1 cellular context compared by ENCODE assay signal in the genomic region with DNA sequence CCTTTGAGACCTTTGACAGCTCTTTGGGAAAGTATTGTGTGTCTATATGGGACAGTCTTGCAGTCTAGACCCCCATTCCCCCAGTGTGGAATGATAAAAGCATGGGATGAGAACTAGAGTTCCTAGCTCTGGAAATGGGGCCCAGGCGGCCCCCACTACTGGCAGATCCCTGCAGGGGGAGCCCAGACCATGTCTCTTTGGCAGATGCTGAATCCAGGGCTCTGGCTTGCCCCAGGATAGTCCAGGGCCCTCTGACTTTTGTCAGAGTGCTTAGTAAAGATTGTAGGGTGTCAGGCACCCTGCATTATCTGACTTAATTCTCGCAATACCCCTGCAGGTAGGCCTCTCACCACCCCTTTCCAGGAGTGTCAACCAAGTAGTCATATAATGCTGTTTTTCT.
TF ChIP-seq lines count a peak whose summit lies in the region.

No MANE protein-coding gene starts in this region.

TF ChIP-seq in H1, 55 proteins besides CTCF, POLR2A, EP300 and RAD21 (continued from another document):
- TF ChIP-seq, protein P1, sequence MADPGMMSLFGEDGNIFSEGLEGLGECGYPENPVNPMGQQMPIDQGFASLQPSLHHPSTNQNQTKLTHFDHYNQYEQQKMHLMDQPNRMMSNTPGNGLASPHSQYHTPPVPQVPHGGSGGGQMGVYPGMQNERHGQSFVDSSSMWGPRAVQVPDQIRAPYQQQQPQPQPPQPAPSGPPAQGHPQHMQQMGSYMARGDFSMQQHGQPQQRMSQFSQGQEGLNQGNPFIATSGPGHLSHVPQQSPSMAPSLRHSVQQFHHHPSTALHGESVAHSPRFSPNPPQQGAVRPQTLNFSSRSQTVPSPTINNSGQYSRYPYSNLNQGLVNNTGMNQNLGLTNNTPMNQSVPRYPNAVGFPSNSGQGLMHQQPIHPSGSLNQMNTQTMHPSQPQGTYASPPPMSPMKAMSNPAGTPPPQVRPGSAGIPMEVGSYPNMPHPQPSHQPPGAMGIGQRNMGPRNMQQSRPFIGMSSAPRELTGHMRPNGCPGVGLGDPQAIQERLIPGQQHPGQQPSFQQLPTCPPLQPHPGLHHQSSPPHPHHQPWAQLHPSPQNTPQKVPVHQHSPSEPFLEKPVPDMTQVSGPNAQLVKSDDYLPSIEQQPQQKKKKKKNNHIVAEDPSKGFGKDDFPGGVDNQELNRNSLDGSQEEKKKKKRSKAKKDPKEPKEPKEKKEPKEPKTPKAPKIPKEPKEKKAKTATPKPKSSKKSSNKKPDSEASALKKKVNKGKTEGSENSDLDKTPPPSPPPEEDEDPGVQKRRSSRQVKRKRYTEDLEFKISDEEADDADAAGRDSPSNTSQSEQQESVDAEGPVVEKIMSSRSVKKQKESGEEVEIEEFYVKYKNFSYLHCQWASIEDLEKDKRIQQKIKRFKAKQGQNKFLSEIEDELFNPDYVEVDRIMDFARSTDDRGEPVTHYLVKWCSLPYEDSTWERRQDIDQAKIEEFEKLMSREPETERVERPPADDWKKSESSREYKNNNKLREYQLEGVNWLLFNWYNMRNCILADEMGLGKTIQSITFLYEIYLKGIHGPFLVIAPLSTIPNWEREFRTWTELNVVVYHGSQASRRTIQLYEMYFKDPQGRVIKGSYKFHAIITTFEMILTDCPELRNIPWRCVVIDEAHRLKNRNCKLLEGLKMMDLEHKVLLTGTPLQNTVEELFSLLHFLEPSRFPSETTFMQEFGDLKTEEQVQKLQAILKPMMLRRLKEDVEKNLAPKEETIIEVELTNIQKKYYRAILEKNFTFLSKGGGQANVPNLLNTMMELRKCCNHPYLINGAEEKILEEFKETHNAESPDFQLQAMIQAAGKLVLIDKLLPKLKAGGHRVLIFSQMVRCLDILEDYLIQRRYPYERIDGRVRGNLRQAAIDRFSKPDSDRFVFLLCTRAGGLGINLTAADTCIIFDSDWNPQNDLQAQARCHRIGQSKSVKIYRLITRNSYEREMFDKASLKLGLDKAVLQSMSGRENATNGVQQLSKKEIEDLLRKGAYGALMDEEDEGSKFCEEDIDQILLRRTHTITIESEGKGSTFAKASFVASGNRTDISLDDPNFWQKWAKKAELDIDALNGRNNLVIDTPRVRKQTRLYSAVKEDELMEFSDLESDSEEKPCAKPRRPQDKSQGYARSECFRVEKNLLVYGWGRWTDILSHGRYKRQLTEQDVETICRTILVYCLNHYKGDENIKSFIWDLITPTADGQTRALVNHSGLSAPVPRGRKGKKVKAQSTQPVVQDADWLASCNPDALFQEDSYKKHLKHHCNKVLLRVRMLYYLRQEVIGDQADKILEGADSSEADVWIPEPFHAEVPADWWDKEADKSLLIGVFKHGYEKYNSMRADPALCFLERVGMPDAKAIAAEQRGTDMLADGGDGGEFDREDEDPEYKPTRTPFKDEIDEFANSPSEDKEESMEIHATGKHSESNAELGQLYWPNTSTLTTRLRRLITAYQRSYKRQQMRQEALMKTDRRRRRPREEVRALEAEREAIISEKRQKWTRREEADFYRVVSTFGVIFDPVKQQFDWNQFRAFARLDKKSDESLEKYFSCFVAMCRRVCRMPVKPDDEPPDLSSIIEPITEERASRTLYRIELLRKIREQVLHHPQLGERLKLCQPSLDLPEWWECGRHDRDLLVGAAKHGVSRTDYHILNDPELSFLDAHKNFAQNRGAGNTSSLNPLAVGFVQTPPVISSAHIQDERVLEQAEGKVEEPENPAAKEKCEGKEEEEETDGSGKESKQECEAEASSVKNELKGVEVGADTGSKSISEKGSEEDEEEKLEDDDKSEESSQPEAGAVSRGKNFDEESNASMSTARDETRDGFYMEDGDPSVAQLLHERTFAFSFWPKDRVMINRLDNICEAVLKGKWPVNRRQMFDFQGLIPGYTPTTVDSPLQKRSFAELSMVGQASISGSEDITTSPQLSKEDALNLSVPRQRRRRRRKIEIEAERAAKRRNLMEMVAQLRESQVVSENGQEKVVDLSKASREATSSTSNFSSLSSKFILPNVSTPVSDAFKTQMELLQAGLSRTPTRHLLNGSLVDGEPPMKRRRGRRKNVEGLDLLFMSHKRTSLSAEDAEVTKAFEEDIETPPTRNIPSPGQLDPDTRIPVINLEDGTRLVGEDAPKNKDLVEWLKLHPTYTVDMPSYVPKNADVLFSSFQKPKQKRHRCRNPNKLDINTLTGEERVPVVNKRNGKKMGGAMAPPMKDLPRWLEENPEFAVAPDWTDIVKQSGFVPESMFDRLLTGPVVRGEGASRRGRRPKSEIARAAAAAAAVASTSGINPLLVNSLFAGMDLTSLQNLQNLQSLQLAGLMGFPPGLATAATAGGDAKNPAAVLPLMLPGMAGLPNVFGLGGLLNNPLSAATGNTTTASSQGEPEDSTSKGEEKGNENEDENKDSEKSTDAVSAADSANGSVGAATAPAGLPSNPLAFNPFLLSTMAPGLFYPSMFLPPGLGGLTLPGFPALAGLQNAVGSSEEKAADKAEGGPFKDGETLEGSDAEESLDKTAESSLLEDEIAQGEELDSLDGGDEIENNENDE (IDR thresholded peaks at IDR 0.05; ENCODE audit: insufficient replicate concordance, low read length): no peak
- no peak for TF ChIP-seq KDM5A (IDR thresholded peaks at IDR 0.05; ENCODE audit: low read length)
- no peak for TF ChIP-seq CTBP2 (IDR thresholded peaks at IDR 0.05; ENCODE audit: borderline replicate concordance, insufficient read depth, insufficient read length, low read length)
- TF ChIP-seq RFX5 (IDR thresholded peaks at IDR 0.05; ENCODE audit: borderline replicate concordance, low read depth, low read length): no peak
- no peak for TF ChIP-seq POU5F1 (IDR thresholded peaks at IDR 0.05; ENCODE audit: low read depth, low read length)
